ENCODE assay signal across 9 cellular contexts in genomic region chr9:114098021-114098659, GRCh38. TPM values are rescaled to one million over a fixed set of nuclear protein-coding genes. Genes with fewer than 3 reads are reported as not detected.
DNase-seq lines count a peak whose midpoint lies in the region; ATAC-seq, FAIRE-seq and TF ChIP-seq lines count a peak whose summit lies in the region.
"Had no signal": no experiment of that assay in that cellular context is flagged by ENCODE, and none has a peak within 500 bp of the region (broad histone marks: within the 10 kb centered on the region; RNA-seq: fewer than 3 reads in every experiment).

No MANE protein-coding gene starts in this region.

- no peak for ATAC-seq in HG03342 (IDR thresholded peaks at IDR 0.05; ENCODE audit: unreplicated experiment)
- ATAC-seq: GM12878 had no signal

- POLR2A ChIA-PET in A673 (lab: Charles Lee; ENCODE audit: low non-redundant PET) = no interaction called here

- H3K4me3 ChIP-seq in A673 (ENCODE audit: low read depth, low read length, poor library complexity, severe bottlenecking) (peak overlapping the region; percentile 56), HUES48 (ENCODE audit: low read depth, low read length) (peak overlapping the region; percentile 64), kidney (ENCODE audit: low read length in 2 of 2) (peak overlapping the region; percentile 60 to 65)
- H3K4me3 ChIP-seq: GM12878 had no signal

- peaks cover 6% of the 10 kb centered on the region for H3K9me3 ChIP-seq in A673 (ENCODE audit: low read depth, low read length, poor library complexity, severe bottlenecking)
- H3K9me3 ChIP-seq in HUES48 (ENCODE audit: control insufficient read depth, insufficient read depth, low read length) = no peaks in the 10 kb centered on the region
- peaks cover 0 to 2% of the 10 kb centered on the region in 2 donors for H3K9me3 ChIP-seq in kidney (ENCODE audit: control insufficient read depth in 1 of 2, low read length in 2 of 2)

- CTCF ChIA-PET in A673 (lab: Charles Lee) = no interaction called here

- peak; percentile 35 for DNase-seq in A673 (ENCODE audit: low spot score)
- DNase-seq in astrocyte of the hippocampus (ENCODE audit: low read depth, low spot score) = peak; percentile 45
- DNase-seq in kidney = peak; percentile 92
- DNase-seq in stimulated activated CD8-positive, alpha-beta memory T cell treated with anti-CD3 and anti-CD28 coated beads, Interleukin-4, amount 100 ng/mL, for 48 hours = peak; percentile 52
- no peak for DNase-seq in superior temporal gyrus (ENCODE audit: extremely low spot score)
- DNase-seq in NCI-H1048 (lab: John Stamatoyannopoulos, UW) = no peak

- H3K27me3 ChIP-seq in A673 (replicated peaks; ENCODE audit: insufficient read depth, low read depth, low read length, poor library complexity) = no peaks in the 10 kb centered on the region
- H3K27me3 ChIP-seq in HUES48 (ENCODE audit: control insufficient read depth, insufficient read depth, low read length) = peaks cover 27% of the 10 kb centered on the region

- H3K36me3 ChIP-seq in A673 (ENCODE audit: insufficient read depth, low read length, poor library complexity, severe bottlenecking) = no peaks in the 10 kb centered on the region
- H3K36me3 ChIP-seq in HUES48 (ENCODE audit: control insufficient read depth, insufficient read depth, low read length) = no peaks in the 10 kb centered on the region
- peaks cover 9 to 28% of the 10 kb centered on the region in 2 donors for H3K36me3 ChIP-seq in kidney (ENCODE audit: control insufficient read depth in 1 of 2, insufficient read depth in 2 of 2, low read length in 2 of 2)

- no peak for FAIRE-seq in kidney (lab: Jason Lieb, UNC)
- FAIRE-seq: GM12878 had no signal

- H3K27ac ChIP-seq in A673 (ENCODE audit: low read depth, low read length, poor library complexity, severe bottlenecking) = no peak overlapping the region
- H3K27ac ChIP-seq in HUES48 (ENCODE audit: low read depth, low read length) = no peak overlapping the region
- H3K27ac ChIP-seq in kidney (ENCODE audit: low read depth in 2 of 2, low read length in 2 of 2) = peak overlapping the region in 1 of 2 donors; percentile 42

- H3K9ac ChIP-seq in HUES48 (ENCODE audit: low read depth, low read length) (no peak overlapping the region), kidney (ENCODE audit: low read length in 2 of 2) (peak overlapping the region in 1 of 2 donors; percentile 16)

- TF ChIP-seq CTCF in A673 (conservative IDR thresholded peaks at IDR 0.05; ENCODE audit: low read depth, low read length) (no peak), kidney (IDR thresholded peaks at IDR 0.05; ENCODE audit: borderline replicate concordance, extremely low read depth, insufficient read depth) (no peak)

- H3K4me1 ChIP-seq in A673 (ENCODE audit: insufficient read depth, low read length, poor library complexity, severe bottlenecking) = no peaks in the 10 kb centered on the region
- H3K4me1 ChIP-seq in HUES48 (ENCODE audit: control insufficient read depth, insufficient read depth, low read length) = no peaks in the 10 kb centered on the region
- H3K4me1 ChIP-seq in kidney (ENCODE audit: control insufficient read depth in 1 of 2, insufficient read depth in 1 of 2, low read depth in 1 of 2, low read length in 2 of 2) = peaks cover 27 to 31% of the 10 kb centered on the region in 2 donors

- BruUV-seq in A673 (replicated peaks; lab: Mats Ljungman, UMichigan) = no TSS peak

- intact Hi-C loops in A673 (cut with micrococcal nuclease; ENCODE audit: unreplicated experiment) = no loop called here
- intact Hi-C loops in kidney (cut with DNase I) = no loop called here

RNA-seq across cellular contexts. Expression of gene KIF12, which starts 1.0 kb away (rescaled TPM):
- not detected in 2 replicates for total RNA-seq in A673 (2021)
- 202 TPM for total RNA-seq in kidney
- polyA plus RNA-seq in kidney (ENCODE audit: insufficient read depth, low read depth, low replicate concordance) = 155 TPM
- total RNA-seq: GM12878 had no signal
- polyA plus RNA-seq: GM12878 had no signal

RNA-seq across cellular contexts. Expression of gene AMBP, which starts 20.0 kb away (rescaled TPM):
- total RNA-seq in A673 (2021) (not detected in 2 replicates), kidney (5.3 TPM)
- polyA plus RNA-seq in kidney (ENCODE audit: insufficient read depth, low read depth, low replicate concordance) = 43.5 TPM

RNA-seq across cellular contexts. Expression of gene COL27A1, which starts 57.2 kb away (rescaled TPM):
- total RNA-seq in A673 (2021) = 37.0 and 37.6 TPM in 2 replicates
- 45.6 TPM for total RNA-seq in kidney
- 13.6 TPM for polyA plus RNA-seq in kidney (ENCODE audit: insufficient read depth, low read depth, low replicate concordance)
- polyA plus RNA-seq: GM12878 had no signal

Comparison
In these comparisons a context has a peak if more than half of its experiments do, and no peak if none do; other contexts are left out.
1. DNase-seq: peak in A673 (single experiment), astrocyte of the hippocampus (single experiment), kidney (single experiment) and stimulated activated CD8-positive, alpha-beta memory T cell treated with anti-CD3 and anti-CD28 coated beads, Interleukin-4, amount 100 ng/mL, for 48 hours (single experiment); none in superior temporal gyrus (single experiment) and NCI-H1048 (single experiment).
2. RNA of gene KIF12, which starts 1.0 kb away (total RNA-seq): 202 TPM in kidney (single experiment); not detected in A673; every median in the first group is over 100 times any median in the second.
3. Peak in every context shown above with its lines, with median percentiles within 50 percentile points of each other: H3K4me3 ChIP-seq.